ENCODE assay signal across 1 cellular context in the genomic region with DNA sequence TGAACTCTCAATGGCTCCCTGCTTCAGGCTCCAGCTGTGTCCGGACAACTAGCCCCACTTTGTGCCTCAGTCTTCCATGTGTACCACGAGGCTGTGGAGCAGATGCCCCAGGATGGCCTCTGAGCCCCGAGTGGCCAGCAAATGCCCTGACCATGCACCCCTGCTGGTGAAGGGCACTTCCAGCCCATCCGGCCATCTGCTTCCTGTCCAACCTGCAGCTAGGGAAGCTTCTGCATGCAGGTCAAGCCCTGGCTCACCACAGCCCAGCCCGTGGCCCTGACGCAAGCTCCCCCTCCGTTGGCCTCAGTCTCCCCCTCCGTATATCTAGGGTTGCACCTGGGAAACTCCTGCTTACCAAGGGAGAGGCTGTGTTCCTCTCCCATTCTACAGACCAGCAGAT.
TF ChIP-seq lines count a peak whose summit lies in the region.

No MANE protein-coding gene starts in this region.

TF ChIP-seq in endothelial cell of umbilical vein, 7 proteins besides CTCF, POLR2A, EP300 and RAD21:
- TF ChIP-seq MYC (IDR thresholded peaks at IDR 0.05; ENCODE audit: low read depth, low read length) (peak; percentile 66), GATA2 (IDR thresholded peaks at IDR 0.05; ENCODE audit: insufficient read depth, insufficient read length, low read depth, low read length) (peak; percentile 28), FOS (IDR thresholded peaks at IDR 0.05; ENCODE audit: borderline replicate concordance, insufficient read depth, low read length) (no peak), POLR2AphosphoS5 (IDR thresholded peaks at IDR 0.05; ENCODE audit: insufficient read depth, low read depth, low read length) (peak; percentile 93), EZH2 (IDR thresholded peaks at IDR 0.05; ENCODE audit: borderline replicate concordance, low read depth, low read length, severe bottlenecking) (no peak), JUN (IDR thresholded peaks at IDR 0.05; ENCODE audit: borderline replicate concordance, insufficient read depth, insufficient read length, low read depth) (no peak)
- TF ChIP-seq, protein P1, sequence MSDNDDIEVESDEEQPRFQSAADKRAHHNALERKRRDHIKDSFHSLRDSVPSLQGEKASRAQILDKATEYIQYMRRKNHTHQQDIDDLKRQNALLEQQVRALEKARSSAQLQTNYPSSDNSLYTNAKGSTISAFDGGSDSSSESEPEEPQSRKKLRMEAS (IDR thresholded peaks at IDR 0.05; ENCODE audit: insufficient read depth, insufficient read length): peak; percentile 35
